ENCODE assay signal across 18 cellular contexts in genomic region chr19:32287086-32287485, GRCh38. TPM values are rescaled to one million over a fixed set of nuclear protein-coding genes. Genes with fewer than 3 reads are reported as not detected.
DNase-seq lines count a peak whose midpoint lies in the region; ATAC-seq and TF ChIP-seq lines count a peak whose summit lies in the region.
"Had no signal": no experiment of that assay in that cellular context is flagged by ENCODE, and none has a peak within 500 bp of the region (broad histone marks: within the 10 kb centered on the region; RNA-seq: fewer than 3 reads in every experiment).

No MANE protein-coding gene starts in this region.

- no peak overlapping the region for H3K4me3 ChIP-seq in GM23338
- no peak overlapping the region for H3K4me3 ChIP-seq in fibroblast of mammary gland (ENCODE audit: control insufficient read depth, low read depth, low read length)
- H3K4me3 ChIP-seq in osteoblast (ENCODE audit: insufficient read depth, low read length) = no peak overlapping the region
- H3K4me3 ChIP-seq in psoas muscle = no peak overlapping the region
- H3K4me3 ChIP-seq: HAP-1, heart right ventricle, pancreas, upper lobe of right lung had no signal

- H3K79me2 ChIP-seq in GM23338 (replicated peaks; ENCODE audit: insufficient read depth) = no peaks in the 10 kb centered on the region
- H3K79me2 ChIP-seq in osteoblast (ENCODE audit: insufficient read depth, low read length) = no peaks in the 10 kb centered on the region

- H3K36me3 ChIP-seq in GM23338 (ENCODE audit: insufficient read depth) (no peaks in the 10 kb centered on the region), osteoblast (ENCODE audit: insufficient read depth, low read length) (no peaks in the 10 kb centered on the region), psoas muscle (ENCODE audit: insufficient read depth in 1 of 2, low read depth in 1 of 2) (no peaks in the 10 kb centered on the region)
- H3K36me3 ChIP-seq: HAP-1, heart right ventricle, pancreas, upper lobe of right lung had no signal

- H3K27me3 Mint-ChIP-seq in GM23338 (ENCODE audit: insufficient read depth, low read depth, poor library complexity) = peaks cover 2% of the 10 kb centered on the region

- ATAC-seq in GM23338 (no peak), HG02840 (IDR thresholded peaks at IDR 0.05; ENCODE audit: low FRiP score, unreplicated experiment) (no peak), psoas muscle (no peak)
- ATAC-seq: effector memory CD8-positive, alpha-beta T cell had no signal

- H3K4me1 ChIP-seq in GM23338 (ENCODE audit: insufficient read depth) = no peaks in the 10 kb centered on the region
- H3K4me1 ChIP-seq in osteoblast (ENCODE audit: insufficient read depth, low read length) = peaks cover 10% of the 10 kb centered on the region
- no peaks in the 10 kb centered on the region for H3K4me1 ChIP-seq in psoas muscle
- H3K4me1 ChIP-seq: HAP-1, pancreas had no signal

- no peaks in the 10 kb centered on the region for H3F3A ChIP-seq in GM23338 (replicated peaks; ENCODE audit: low read depth)

- H4K20me1 ChIP-seq in GM23338 (replicated peaks; ENCODE audit: insufficient read depth) (no peaks in the 10 kb centered on the region), osteoblast (ENCODE audit: insufficient read depth, low read length) (no peaks in the 10 kb centered on the region)

- no peak overlapping the region for H3K4me3 Mint-ChIP-seq in GM23338
- H3K4me3 Mint-ChIP-seq: effector memory CD8-positive, alpha-beta T cell had no signal

- H3K4me1 Mint-ChIP-seq in GM23338 = peaks cover 8% of the 10 kb centered on the region; the same call in 1 of the 3 replicates

- intact Hi-C loops in psoas muscle (cut with DNase I) = loop anchor here in 1 of 2 donors (10.0 kb wide), 1 partner anchor 278 kb away; no protein-coding TSS in a partner anchor

- H3K9me3 ChIP-seq in osteoblast (ENCODE audit: low read depth, low read length) (no peaks in the 10 kb centered on the region), psoas muscle (no peaks in the 10 kb centered on the region)
- H3K9me3 ChIP-seq: HAP-1, heart right ventricle, pancreas, upper lobe of right lung had no signal

- no peaks in the 10 kb centered on the region for H3K27me3 ChIP-seq in GM23338 (ENCODE audit: insufficient read depth)
- H3K27me3 ChIP-seq in osteoblast (ENCODE audit: insufficient read depth, low read length) = no peaks in the 10 kb centered on the region
- H3K27me3 ChIP-seq in psoas muscle (ENCODE audit: insufficient read depth in 3 of 3, low read length in 2 of 3) = no peaks in the 10 kb centered on the region
- H3K27me3 ChIP-seq: upper lobe of right lung had no signal

- peak overlapping the region; percentile 93 for H2AFZ ChIP-seq in GM23338
- peak overlapping the region; percentile 68 for H2AFZ ChIP-seq in osteoblast (ENCODE audit: low read length)

- no peaks in the 10 kb centered on the region for H3K36me3 Mint-ChIP-seq in GM23338 (ENCODE audit: low read depth)

- H3K4me2 ChIP-seq in GM23338 (no peak overlapping the region), osteoblast (ENCODE audit: insufficient read depth, low read length) (peak overlapping the region; percentile 75)

- DNase-seq in GM23338 (ENCODE audit: low spot score) = no peak
- DNase-seq in NAMALWA (ENCODE audit: low spot score) = peak; percentile 24
- DNase-seq in fibroblast of mammary gland (ENCODE audit: low read depth) = peak; percentile 14
- peak; percentile 31 for DNase-seq in osteoblast (ENCODE audit: insufficient read length, low spot score, missing footprints)
- no peak for DNase-seq in stimulated activated CD4-positive, alpha-beta T cell treated with anti-CD3 and anti-CD28 coated beads, Interleukin-15, amount 100 ng/mL, for 24 hours
- no peak for DNase-seq in dedifferentiated amniotic fluid mesenchymal stem cell (ENCODE audit: extremely low spot score)
- no peak for DNase-seq in psoas muscle
- DNase-seq: activated gamma-delta T cell; effector memory CD8-positive, alpha-beta T cell; naive B cell; NCI-H187; NCI-H446 treated with DMSO at 0.1 percent for 48 hours had no signal

- no peak overlapping the region for H3K27ac ChIP-seq in GM23338 (ENCODE audit: low read depth)
- H3K27ac ChIP-seq in osteoblast (ENCODE audit: low read depth, low read length) = no peak overlapping the region
- no peak overlapping the region for H3K27ac ChIP-seq in psoas muscle
- H3K27ac ChIP-seq: pancreas, RWPE1, upper lobe of right lung had no signal

- no peaks in the 10 kb centered on the region for H3K9me3 Mint-ChIP-seq in GM23338
- H3K9me3 Mint-ChIP-seq: effector memory CD8-positive, alpha-beta T cell had no signal

- WGBS in psoas muscle, 3 donors = 44 to 51% (median 50%) methylated on average over 4 of the region's 4 CpGs

- H3K9me2 ChIP-seq in GM23338 (ENCODE audit: insufficient read depth) = no peaks in the 10 kb centered on the region

- peak overlapping the region; percentile 79; the same call in 1 of the 2 replicates for H3K27ac Mint-ChIP-seq in GM23338
- H3K27ac Mint-ChIP-seq: effector memory CD8-positive, alpha-beta T cell had no signal

- TF ChIP-seq CTCF in GM23338 (conservative IDR thresholded peaks at IDR 0.05; ENCODE audit: low read depth in 2 of 2) (no peak), fibroblast of mammary gland (conservative IDR thresholded peaks at IDR 0.05; ENCODE audit: control insufficient read depth, insufficient read depth, low read depth, low read length) (no peak), osteoblast (IDR thresholded peaks at IDR 0.05; ENCODE audit: extremely low read depth, low read depth, low read length) (no peak), psoas muscle (IDR thresholded peaks at IDR 0.05) (no peak)

TF ChIP-seq in GM23338, 12 proteins besides CTCF, POLR2A, EP300 and RAD21 (continues in another document):
- no peak for TF ChIP-seq ZNF331 (CRISPR knock-in tag; IDR thresholded peaks at IDR 0.05; ENCODE audit: low read depth)
- TF ChIP-seq EZH2 (IDR thresholded peaks at IDR 0.05; ENCODE audit: low read depth, unreplicated experiment) = no peak
- no peak for TF ChIP-seq POLR2AphosphoS5 (IDR thresholded peaks at IDR 0.05; ENCODE audit: low read depth)
- TF ChIP-seq NANOG (IDR thresholded peaks at IDR 0.05; ENCODE audit: borderline replicate concordance) = no peak
- no peak for TF ChIP-seq REST (IDR thresholded peaks at IDR 0.05; ENCODE audit: unreplicated experiment)
- TF ChIP-seq EZH2phosphoT487 (IDR thresholded peaks at IDR 0.05; ENCODE audit: unreplicated experiment) = no peak
- no peak for TF ChIP-seq CREB1 (CRISPR knock-in tag; IDR thresholded peaks at IDR 0.05; ENCODE audit: low read depth)
- TF ChIP-seq STAT1 (IDR thresholded peaks at IDR 0.05; ENCODE audit: unreplicated experiment) = no peak
- no peak for TF ChIP-seq ZNF114 (CRISPR knock-in tag; IDR thresholded peaks at IDR 0.05)
- TF ChIP-seq ETS1 (IDR thresholded peaks at IDR 0.05) = no peak
- no peak for TF ChIP-seq JUNB (IDR thresholded peaks at IDR 0.05; ENCODE audit: unreplicated experiment)

RNA-seq across cellular contexts. Expression of gene ZNF507, which starts 58.3 kb away (rescaled TPM):
- total RNA-seq in GM23338 (2014; rRNA removed; shearing (Covaris generic)) = 23.4 and 23.6 TPM in 2 replicates
- polyA plus RNA-seq in GM23338 (2016; fragmentation: Nextera tagmentation; extraction: Ambion mirVana) (7.4 and 10.4 TPM in 2 replicates), psoas muscle (10 to 100 TPM in 1 of 3 donors, 1 to 10 TPM in 2; 4.7 to 13.6 (median 5.3) TPM)
- total RNA-seq in osteoblast (13.0 TPM in 2 replicates), psoas muscle (10 to 100 TPM; 23.2 to 25.0 (median 23.8) TPM)

Comparison
In these comparisons a context has a peak if more than half of its experiments do, and no peak if none do; other contexts are left out.
1. DNase-seq: peak in NAMALWA (single experiment), fibroblast of mammary gland (single experiment) and osteoblast (single experiment); none in GM23338 (single experiment), stimulated activated CD4-positive, alpha-beta T cell treated with anti-CD3 and anti-CD28 coated beads, Interleukin-15, amount 100 ng/mL, for 24 hours (single experiment), dedifferentiated amniotic fluid mesenchymal stem cell (single experiment) and psoas muscle (0 of 2).